1 cellular context compared by ENCODE assay signal in the genomic region with DNA sequence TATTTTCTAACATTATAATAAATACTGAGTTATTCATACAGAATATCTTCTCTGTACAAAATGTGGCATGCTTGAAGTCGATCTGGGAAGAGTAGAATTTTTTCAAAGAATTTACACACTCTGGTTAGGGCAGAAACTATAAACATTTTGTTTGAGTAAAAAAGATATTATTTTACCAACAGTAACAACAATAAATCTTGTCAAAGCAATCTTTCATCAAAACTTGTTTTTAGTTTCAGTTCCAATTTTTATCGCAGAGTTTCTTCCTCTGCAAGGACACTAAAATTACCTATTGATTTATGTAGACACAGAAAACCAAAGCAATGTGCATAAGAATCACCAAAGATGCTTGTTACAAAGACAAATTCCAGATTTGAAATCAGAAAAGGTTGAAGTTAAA.
TF ChIP-seq lines count a peak whose summit lies in the region.

No MANE protein-coding gene starts in this region.

TF ChIP-seq in A549, 52 proteins besides CTCF, POLR2A, EP300 and RAD21 (continued from another document):
- TF ChIP-seq, protein P1, sequence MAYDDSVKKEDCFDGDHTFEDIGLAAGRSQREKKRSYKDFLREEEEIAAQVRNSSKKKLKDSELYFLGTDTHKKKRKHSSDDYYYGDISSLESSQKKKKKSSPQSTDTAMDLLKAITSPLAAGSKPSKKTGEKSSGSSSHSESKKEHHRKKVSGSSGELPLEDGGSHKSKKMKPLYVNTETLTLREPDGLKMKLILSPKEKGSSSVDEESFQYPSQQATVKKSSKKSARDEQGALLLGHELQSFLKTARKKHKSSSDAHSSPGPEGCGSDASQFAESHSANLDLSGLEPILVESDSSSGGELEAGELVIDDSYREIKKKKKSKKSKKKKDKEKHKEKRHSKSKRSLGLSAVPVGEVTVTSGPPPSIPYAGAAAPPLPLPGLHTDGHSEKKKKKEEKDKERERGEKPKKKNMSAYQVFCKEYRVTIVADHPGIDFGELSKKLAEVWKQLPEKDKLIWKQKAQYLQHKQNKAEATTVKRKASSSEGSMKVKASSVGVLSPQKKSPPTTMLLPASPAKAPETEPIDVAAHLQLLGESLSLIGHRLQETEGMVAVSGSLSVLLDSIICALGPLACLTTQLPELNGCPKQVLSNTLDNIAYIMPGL (CRISPR knock-in tag; IDR thresholded peaks at IDR 0.05; ENCODE audit: borderline replicate concordance) = no peak
- TF ChIP-seq NR3C1 (IDR thresholded peaks at IDR 0.05) (no peak), CHD4 (IDR thresholded peaks at IDR 0.05; ENCODE audit: borderline replicate concordance) (no peak), RFX5 (IDR thresholded peaks at IDR 0.05) (no peak), MYC (IDR thresholded peaks at IDR 0.05; ENCODE audit: borderline replicate concordance, low read length) (no peak), PHF8 (IDR thresholded peaks at IDR 0.05; ENCODE audit: borderline replicate concordance, low read depth) (no peak)
- TF ChIP-seq, protein P2, sequence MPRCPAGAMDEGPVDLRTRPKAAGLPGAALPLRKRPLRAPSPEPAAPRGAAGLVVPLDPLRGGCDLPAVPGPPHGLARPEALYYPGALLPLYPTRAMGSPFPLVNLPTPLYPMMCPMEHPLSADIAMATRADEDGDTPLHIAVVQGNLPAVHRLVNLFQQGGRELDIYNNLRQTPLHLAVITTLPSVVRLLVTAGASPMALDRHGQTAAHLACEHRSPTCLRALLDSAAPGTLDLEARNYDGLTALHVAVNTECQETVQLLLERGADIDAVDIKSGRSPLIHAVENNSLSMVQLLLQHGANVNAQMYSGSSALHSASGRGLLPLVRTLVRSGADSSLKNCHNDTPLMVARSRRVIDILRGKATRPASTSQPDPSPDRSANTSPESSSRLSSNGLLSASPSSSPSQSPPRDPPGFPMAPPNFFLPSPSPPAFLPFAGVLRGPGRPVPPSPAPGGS (IDR thresholded peaks at IDR 0.05) = no peak
